In the genomic region with DNA sequence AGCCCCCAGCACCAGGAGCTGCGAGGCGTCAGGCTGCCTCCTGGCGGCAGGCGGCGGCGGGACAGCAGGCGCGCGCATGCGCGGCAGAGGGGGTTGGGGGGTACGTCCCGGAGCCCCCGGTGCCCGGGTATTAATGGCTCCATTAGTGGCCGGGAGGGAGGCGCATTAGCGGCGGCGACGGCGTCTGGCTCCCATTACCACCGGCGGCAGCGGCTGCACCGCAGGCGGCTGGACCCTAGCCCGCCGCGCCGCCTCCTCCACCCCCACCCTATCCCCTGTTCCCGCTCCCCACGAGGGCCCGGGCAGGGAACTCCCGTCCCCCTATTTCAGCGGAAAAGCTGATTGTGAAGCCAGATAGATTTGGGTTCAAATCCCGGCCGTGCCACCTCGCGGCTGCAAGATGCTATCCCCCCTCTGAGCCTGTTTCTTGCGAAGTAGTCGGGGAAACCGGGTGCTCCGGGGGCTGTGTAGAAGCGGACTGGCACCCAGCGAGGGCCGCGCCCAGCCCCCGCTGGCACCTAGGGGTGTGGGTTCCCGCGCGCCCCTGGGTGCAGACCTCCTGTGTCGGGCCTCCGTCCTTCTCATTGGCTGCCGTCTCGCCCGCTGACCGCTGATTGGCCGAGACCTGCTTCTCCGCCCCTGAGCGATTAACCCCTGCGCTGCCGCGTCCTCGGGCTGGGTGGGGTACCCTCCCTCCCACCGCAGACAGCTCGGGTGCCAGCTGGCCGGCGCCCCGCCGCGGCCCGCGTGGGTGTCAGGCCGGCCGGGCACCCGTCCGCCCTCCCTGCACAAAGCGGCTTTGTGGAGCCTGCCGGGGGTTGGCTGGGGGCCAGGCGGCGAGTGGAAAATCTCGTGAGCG, we compare ENCODE assay signal across 2 cellular contexts.
TF ChIP-seq lines count a peak whose summit lies in the region.

No MANE protein-coding gene starts in this region.

TF ChIP-seq in HEK293, 187 proteins besides CTCF, POLR2A, EP300 and RAD21 (continued from another document and continues in another):
- TF ChIP-seq, protein P1, sequence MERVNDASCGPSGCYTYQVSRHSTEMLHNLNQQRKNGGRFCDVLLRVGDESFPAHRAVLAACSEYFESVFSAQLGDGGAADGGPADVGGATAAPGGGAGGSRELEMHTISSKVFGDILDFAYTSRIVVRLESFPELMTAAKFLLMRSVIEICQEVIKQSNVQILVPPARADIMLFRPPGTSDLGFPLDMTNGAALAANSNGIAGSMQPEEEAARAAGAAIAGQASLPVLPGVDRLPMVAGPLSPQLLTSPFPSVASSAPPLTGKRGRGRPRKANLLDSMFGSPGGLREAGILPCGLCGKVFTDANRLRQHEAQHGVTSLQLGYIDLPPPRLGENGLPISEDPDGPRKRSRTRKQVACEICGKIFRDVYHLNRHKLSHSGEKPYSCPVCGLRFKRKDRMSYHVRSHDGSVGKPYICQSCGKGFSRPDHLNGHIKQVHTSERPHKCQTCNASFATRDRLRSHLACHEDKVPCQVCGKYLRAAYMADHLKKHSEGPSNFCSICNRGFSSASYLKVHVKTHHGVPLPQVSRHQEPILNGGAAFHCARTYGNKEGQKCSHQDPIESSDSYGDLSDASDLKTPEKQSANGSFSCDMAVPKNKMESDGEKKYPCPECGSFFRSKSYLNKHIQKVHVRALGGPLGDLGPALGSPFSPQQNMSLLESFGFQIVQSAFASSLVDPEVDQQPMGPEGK (tag by site-specific recombination; IDR thresholded peaks at IDR 0.05), result peak; percentile 100
- TF ChIP-seq ZFP41 (tag by site-specific recombination; IDR thresholded peaks at IDR 0.05; ENCODE audit: borderline replicate concordance), result no peak
- TF ChIP-seq, protein P2, sequence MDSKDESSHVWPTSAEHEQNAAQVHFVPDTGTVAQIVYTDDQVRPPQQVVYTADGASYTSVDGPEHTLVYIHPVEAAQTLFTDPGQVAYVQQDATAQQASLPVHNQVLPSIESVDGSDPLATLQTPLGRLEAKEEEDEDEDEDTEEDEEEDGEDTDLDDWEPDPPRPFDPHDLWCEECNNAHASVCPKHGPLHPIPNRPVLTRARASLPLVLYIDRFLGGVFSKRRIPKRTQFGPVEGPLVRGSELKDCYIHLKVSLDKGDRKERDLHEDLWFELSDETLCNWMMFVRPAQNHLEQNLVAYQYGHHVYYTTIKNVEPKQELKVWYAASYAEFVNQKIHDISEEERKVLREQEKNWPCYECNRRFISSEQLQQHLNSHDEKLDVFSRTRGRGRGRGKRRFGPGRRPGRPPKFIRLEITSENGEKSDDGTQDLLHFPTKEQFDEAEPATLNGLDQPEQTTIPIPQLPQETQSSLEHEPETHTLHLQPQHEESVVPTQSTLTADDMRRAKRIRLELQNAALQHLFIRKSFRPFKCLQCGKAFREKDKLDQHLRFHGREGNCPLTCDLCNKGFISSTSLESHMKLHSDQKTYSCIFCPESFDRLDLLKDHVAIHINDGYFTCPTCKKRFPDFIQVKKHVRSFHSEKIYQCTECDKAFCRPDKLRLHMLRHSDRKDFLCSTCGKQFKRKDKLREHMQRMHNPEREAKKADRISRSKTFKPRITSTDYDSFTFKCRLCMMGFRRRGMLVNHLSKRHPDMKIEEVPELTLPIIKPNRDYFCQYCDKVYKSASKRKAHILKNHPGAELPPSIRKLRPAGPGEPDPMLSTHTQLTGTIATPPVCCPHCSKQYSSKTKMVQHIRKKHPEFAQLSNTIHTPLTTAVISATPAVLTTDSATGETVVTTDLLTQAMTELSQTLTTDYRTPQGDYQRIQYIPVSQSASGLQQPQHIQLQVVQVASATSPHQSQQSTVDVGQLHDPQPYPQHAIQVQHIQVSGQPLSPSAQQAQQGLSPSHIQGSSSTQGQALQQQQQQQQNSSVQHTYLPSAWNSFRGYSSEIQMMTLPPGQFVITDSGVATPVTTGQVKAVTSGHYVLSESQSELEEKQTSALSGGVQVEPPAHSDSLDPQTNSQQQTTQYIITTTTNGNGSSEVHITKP (tag by site-specific recombination; IDR thresholded peaks at IDR 0.05), result peak; percentile 99
- 0 out of 2 replicates have a peak, but pooled peaks have one; percentile 24 for TF ChIP-seq YY2 (tag by site-specific recombination; IDR thresholded peaks at IDR 0.05)
- peak; percentile 48; the same call in 1 of the 2 replicates for TF ChIP-seq ZNF394 (tag by site-specific recombination; IDR thresholded peaks at IDR 0.05; ENCODE audit: borderline replicate concordance)
- no peak; the same call in 1 of the 2 replicates for TF ChIP-seq ZNF18 (tag by site-specific recombination; IDR thresholded peaks at IDR 0.05)
- TF ChIP-seq, protein P3, sequence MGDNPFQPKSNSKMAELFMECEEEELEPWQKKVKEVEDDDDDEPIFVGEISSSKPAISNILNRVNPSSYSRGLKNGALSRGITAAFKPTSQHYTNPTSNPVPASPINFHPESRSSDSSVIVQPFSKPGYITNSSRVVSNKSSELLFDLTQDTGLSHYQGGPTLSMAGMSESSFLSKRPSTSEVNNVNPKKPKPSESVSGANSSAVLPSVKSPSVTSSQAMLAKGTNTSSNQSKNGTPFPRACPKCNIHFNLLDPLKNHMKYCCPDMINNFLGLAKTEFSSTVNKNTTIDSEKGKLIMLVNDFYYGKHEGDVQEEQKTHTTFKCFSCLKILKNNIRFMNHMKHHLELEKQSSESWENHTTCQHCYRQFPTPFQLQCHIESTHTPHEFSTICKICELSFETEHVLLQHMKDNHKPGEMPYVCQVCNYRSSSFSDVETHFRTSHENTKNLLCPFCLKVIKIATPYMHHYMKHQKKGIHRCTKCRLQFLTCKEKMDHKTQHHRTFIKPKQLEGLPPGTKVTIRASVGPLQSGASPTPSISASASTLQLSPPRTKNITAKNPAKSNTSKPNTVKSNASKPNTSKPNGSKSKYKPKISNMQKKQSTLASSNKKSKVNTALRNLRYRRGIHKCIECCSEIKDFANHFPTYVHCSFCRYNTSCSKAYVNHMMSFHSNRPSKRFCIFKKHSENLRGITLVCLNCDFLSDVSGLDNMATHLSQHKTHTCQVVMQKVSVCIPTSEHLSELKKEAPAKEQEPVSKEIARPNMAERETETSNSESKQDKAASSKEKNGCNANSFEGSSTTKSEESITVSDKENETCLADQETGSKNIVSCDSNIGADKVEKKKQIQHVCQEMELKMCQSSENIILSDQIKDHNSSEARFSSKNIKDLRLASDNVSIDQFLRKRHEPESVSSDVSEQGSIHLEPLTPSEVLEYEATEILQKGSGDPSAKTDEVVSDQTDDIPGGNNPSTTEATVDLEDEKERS (tag by site-specific recombination; IDR thresholded peaks at IDR 0.05), result 0 out of 2 replicates have a peak, but pooled peaks have one; percentile 53
- TF ChIP-seq ZNF768 (tag by site-specific recombination; IDR thresholded peaks at IDR 0.05), result no peak

TF ChIP-seq in K562, 482 proteins besides CTCF, POLR2A, EP300 and RAD21 (continued from another document and continues in another):
- TF ChIP-seq, protein P4, sequence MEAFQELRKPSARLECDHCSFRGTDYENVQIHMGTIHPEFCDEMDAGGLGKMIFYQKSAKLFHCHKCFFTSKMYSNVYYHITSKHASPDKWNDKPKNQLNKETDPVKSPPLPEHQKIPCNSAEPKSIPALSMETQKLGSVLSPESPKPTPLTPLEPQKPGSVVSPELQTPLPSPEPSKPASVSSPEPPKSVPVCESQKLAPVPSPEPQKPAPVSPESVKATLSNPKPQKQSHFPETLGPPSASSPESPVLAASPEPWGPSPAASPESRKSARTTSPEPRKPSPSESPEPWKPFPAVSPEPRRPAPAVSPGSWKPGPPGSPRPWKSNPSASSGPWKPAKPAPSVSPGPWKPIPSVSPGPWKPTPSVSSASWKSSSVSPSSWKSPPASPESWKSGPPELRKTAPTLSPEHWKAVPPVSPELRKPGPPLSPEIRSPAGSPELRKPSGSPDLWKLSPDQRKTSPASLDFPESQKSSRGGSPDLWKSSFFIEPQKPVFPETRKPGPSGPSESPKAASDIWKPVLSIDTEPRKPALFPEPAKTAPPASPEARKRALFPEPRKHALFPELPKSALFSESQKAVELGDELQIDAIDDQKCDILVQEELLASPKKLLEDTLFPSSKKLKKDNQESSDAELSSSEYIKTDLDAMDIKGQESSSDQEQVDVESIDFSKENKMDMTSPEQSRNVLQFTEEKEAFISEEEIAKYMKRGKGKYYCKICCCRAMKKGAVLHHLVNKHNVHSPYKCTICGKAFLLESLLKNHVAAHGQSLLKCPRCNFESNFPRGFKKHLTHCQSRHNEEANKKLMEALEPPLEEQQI (IDR thresholded peaks at IDR 0.05), result no peak
- TF ChIP-seq HNRNPL (IDR thresholded peaks at IDR 0.05; ENCODE audit: low read depth, low read length) (peak; percentile 100), HNRNPH1 (optimal IDR thresholded peaks at IDR 0.05; ENCODE audit: low read depth, low read length) (no peak), SREBF2 (CRISPR knock-in tag; IDR thresholded peaks at IDR 0.05) (0 out of 2 replicates have a peak, but pooled peaks have one; percentile 54), HDAC1 (IDR thresholded peaks at IDR 0.05) (peak in 1 of 2 experiments; percentile 66; a peak in 1 of 4 replicates), MXI1 (IDR thresholded peaks at IDR 0.05; ENCODE audit: low read depth, low read length) (no peak), RNF219 (CRISPR knock-in tag; IDR thresholded peaks at IDR 0.05) (no peak)
- TF ChIP-seq, protein P5, sequence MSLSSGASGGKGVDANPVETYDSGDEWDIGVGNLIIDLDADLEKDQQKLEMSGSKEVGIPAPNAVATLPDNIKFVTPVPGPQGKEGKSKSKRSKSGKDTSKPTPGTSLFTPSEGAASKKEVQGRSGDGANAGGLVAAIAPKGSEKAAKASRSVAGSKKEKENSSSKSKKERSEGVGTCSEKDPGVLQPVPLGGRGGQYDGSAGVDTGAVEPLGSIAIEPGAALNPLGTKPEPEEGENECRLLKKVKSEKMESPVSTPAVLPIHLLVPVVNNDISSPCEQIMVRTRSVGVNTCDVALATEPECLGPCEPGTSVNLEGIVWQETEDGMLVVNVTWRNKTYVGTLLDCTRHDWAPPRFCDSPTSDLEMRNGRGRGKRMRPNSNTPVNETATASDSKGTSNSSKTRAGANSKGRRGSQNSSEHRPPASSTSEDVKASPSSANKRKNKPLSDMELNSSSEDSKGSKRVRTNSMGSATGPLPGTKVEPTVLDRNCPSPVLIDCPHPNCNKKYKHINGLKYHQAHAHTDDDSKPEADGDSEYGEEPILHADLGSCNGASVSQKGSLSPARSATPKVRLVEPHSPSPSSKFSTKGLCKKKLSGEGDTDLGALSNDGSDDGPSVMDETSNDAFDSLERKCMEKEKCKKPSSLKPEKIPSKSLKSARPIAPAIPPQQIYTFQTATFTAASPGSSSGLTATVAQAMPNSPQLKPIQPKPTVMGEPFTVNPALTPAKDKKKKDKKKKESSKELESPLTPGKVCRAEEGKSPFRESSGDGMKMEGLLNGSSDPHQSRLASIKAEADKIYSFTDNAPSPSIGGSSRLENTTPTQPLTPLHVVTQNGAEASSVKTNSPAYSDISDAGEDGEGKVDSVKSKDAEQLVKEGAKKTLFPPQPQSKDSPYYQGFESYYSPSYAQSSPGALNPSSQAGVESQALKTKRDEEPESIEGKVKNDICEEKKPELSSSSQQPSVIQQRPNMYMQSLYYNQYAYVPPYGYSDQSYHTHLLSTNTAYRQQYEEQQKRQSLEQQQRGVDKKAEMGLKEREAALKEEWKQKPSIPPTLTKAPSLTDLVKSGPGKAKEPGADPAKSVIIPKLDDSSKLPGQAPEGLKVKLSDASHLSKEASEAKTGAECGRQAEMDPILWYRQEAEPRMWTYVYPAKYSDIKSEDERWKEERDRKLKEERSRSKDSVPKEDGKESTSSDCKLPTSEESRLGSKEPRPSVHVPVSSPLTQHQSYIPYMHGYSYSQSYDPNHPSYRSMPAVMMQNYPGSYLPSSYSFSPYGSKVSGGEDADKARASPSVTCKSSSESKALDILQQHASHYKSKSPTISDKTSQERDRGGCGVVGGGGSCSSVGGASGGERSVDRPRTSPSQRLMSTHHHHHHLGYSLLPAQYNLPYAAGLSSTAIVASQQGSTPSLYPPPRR (CRISPR knock-in tag; IDR thresholded peaks at IDR 0.05; ENCODE audit: borderline replicate concordance), result no peak
